In genomic region chr6:26464416-26465131, GRCh38 we compare ENCODE assay signal across 1 cellular context.
TF ChIP-seq lines count a peak whose summit lies in the region.

No MANE protein-coding gene starts in this region.

TF ChIP-seq in SK-N-SH, 30 proteins besides CTCF, POLR2A, EP300 and RAD21:
- no peak for TF ChIP-seq JUND (IDR thresholded peaks at IDR 0.05)
- TF ChIP-seq USF2 (IDR thresholded peaks at IDR 0.05; ENCODE audit: borderline replicate concordance, low read depth, low read length), result no peak
- TF ChIP-seq, protein P1, sequence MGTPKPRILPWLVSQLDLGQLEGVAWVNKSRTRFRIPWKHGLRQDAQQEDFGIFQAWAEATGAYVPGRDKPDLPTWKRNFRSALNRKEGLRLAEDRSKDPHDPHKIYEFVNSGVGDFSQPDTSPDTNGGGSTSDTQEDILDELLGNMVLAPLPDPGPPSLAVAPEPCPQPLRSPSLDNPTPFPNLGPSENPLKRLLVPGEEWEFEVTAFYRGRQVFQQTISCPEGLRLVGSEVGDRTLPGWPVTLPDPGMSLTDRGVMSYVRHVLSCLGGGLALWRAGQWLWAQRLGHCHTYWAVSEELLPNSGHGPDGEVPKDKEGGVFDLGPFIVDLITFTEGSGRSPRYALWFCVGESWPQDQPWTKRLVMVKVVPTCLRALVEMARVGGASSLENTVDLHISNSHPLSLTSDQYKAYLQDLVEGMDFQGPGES (IDR thresholded peaks at IDR 0.05; ENCODE audit: low read depth, low read length), result no peak
- no peak for TF ChIP-seq YY1 (IDR thresholded peaks at IDR 0.05; ENCODE audit: low read depth)
- no peak for TF ChIP-seq TCF12 (IDR thresholded peaks at IDR 0.05)
- no peak for TF ChIP-seq NRF1 (IDR thresholded peaks at IDR 0.05; ENCODE audit: low read depth, low read length)
- TF ChIP-seq, protein P2, sequence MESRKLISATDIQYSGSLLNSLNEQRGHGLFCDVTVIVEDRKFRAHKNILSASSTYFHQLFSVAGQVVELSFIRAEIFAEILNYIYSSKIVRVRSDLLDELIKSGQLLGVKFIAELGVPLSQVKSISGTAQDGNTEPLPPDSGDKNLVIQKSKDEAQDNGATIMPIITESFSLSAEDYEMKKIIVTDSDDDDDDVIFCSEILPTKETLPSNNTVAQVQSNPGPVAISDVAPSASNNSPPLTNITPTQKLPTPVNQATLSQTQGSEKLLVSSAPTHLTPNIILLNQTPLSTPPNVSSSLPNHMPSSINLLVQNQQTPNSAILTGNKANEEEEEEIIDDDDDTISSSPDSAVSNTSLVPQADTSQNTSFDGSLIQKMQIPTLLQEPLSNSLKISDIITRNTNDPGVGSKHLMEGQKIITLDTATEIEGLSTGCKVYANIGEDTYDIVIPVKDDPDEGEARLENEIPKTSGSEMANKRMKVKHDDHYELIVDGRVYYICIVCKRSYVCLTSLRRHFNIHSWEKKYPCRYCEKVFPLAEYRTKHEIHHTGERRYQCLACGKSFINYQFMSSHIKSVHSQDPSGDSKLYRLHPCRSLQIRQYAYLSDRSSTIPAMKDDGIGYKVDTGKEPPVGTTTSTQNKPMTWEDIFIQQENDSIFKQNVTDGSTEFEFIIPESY (IDR thresholded peaks at IDR 0.05; ENCODE audit: borderline replicate concordance, low read depth), result no peak
- no peak for TF ChIP-seq MAX (IDR thresholded peaks at IDR 0.05; ENCODE audit: low read depth)
- TF ChIP-seq USF1 (IDR thresholded peaks at IDR 0.05; ENCODE audit: borderline replicate concordance, low read depth), result no peak
- TF ChIP-seq SMC3 (IDR thresholded peaks at IDR 0.05; ENCODE audit: low read depth, low read length), result no peak
- no peak for TF ChIP-seq FOSL2 (IDR thresholded peaks at IDR 0.05; ENCODE audit: borderline replicate concordance, low read depth)
- TF ChIP-seq CHD2 (IDR thresholded peaks at IDR 0.05; ENCODE audit: low read length, partially characterized antibody), result no peak
